8 cellular contexts compared by ENCODE assay signal in genomic region chr22:44497218-44497903, GRCh38. TPM values are rescaled to one million over a fixed set of nuclear protein-coding genes. Genes with fewer than 3 reads are reported as not detected.
DNase-seq lines count a peak whose midpoint lies in the region; ATAC-seq and TF ChIP-seq lines count a peak whose summit lies in the region.

No MANE protein-coding gene starts in this region.

- POLR2A ChIA-PET in activated CD8-positive, alpha-beta T cell treated with anti-CD3 and anti-CD28 coated beads, Interleukin-2, amount 10 ng/mL, durations not matched to agents 7 days and 5 days (lab: Charles Lee): interaction anchor here (1.2 kb wide), 1 partner anchor 10 kb away, joined by 3 read pairs; no protein-coding TSS in a partner anchor

- CTCF ChIA-PET in activated CD8-positive, alpha-beta T cell treated with anti-CD3 and anti-CD28 coated beads, Interleukin-2, amount 10 ng/mL, durations not matched to agents 7 days and 5 days (lab: Charles Lee): no interaction called here

- peak overlapping the region; percentile 70 for H3K27ac Mint-ChIP-seq in activated CD8-positive, alpha-beta T cell treated with anti-CD3 and anti-CD28 coated beads, Interleukin-2, amount 10 ng/mL, durations not matched to agents 7 days and 5 days
- H3K27ac Mint-ChIP-seq in progenitor cell of endocrine pancreas: peak overlapping the region; percentile 97

- no peak for TF ChIP-seq CTCF in progenitor cell of endocrine pancreas (IDR thresholded peaks at IDR 0.05; ENCODE audit: unreplicated experiment)

- H3K9me3 Mint-ChIP-seq in activated CD8-positive, alpha-beta T cell treated with anti-CD3 and anti-CD28 coated beads, Interleukin-2, amount 10 ng/mL, durations not matched to agents 7 days and 5 days (ENCODE audit: insufficient read depth): peaks cover 7% of the 10 kb centered on the region
- H3K9me3 Mint-ChIP-seq in progenitor cell of endocrine pancreas (ENCODE audit: low read depth): peaks cover 6% of the 10 kb centered on the region

- peaks cover 18% of the 10 kb centered on the region for H3K4me1 Mint-ChIP-seq in activated CD8-positive, alpha-beta T cell treated with anti-CD3 and anti-CD28 coated beads, Interleukin-2, amount 10 ng/mL, durations not matched to agents 7 days and 5 days (ENCODE audit: low read depth)
- H3K4me1 Mint-ChIP-seq in progenitor cell of endocrine pancreas (ENCODE audit: low read depth): peaks cover 11% of the 10 kb centered on the region

- H3K27me3 Mint-ChIP-seq in activated CD8-positive, alpha-beta T cell treated with anti-CD3 and anti-CD28 coated beads, Interleukin-2, amount 10 ng/mL, durations not matched to agents 7 days and 5 days (ENCODE audit: low read depth): no peaks in the 10 kb centered on the region
- peaks cover 4% of the 10 kb centered on the region for H3K27me3 Mint-ChIP-seq in progenitor cell of endocrine pancreas

- no peak for ATAC-seq in activated CD8-positive, alpha-beta T cell treated with anti-CD3 and anti-CD28 coated beads, Interleukin-2, amount 10 ng/mL, durations not matched to agents 7 days and 5 days
- ATAC-seq in HG02870 (IDR thresholded peaks at IDR 0.05; ENCODE audit: unreplicated experiment) (no peak), HG02623 (IDR thresholded peaks at IDR 0.05; ENCODE audit: unreplicated experiment) (no peak)

- peak overlapping the region; percentile 64 for H3K4me3 Mint-ChIP-seq in activated CD8-positive, alpha-beta T cell treated with anti-CD3 and anti-CD28 coated beads, Interleukin-2, amount 10 ng/mL, durations not matched to agents 7 days and 5 days
- H3K4me3 Mint-ChIP-seq in progenitor cell of endocrine pancreas (ENCODE audit: low read depth): peak overlapping the region; percentile 79

- peak; percentile 61 for DNase-seq in activated CD8-positive, alpha-beta memory T cell treated with anti-CD3 and anti-CD28 coated beads, Interleukin-2, amount 50 U/mL, for 48 hours
- DNase-seq in activated CD8-positive, alpha-beta memory T cell treated with anti-CD3 and anti-CD28 coated beads, Interleukin-2, amount 50 U/mL, for 4 hours: no peak
- no peak for DNase-seq in activated CD8-positive, alpha-beta T cell treated with anti-CD3 and anti-CD28 coated beads, Interleukin-2, amount 10 ng/mL, durations not matched to agents 7 days and 5 days
- DNase-seq in germinal center (ENCODE audit: low spot score): peak; percentile 9
- DNase-seq in progenitor cell of endocrine pancreas (ENCODE audit: low spot score, unreplicated experiment): no peak
- no peak for DNase-seq in cortex of kidney (lab: John Stamatoyannopoulos, UW)

- H3K36me3 Mint-ChIP-seq in activated CD8-positive, alpha-beta T cell treated with anti-CD3 and anti-CD28 coated beads, Interleukin-2, amount 10 ng/mL, durations not matched to agents 7 days and 5 days (ENCODE audit: low read depth): peaks cover 9% of the 10 kb centered on the region
- H3K36me3 Mint-ChIP-seq in progenitor cell of endocrine pancreas (ENCODE audit: insufficient read depth): peaks cover 20% of the 10 kb centered on the region

RNA-seq across cellular contexts. Expression of gene RTL6, which starts 0.7 kb away (rescaled TPM):
- 1 to 10 TPM; 6.8 to 7.3 TPM for total RNA-seq in activated CD8-positive, alpha-beta T cell treated with anti-CD3 and anti-CD28 coated beads, Interleukin-2, amount 10 ng/mL, durations not matched to agents 7 days and 5 days
- total RNA-seq in progenitor cell of endocrine pancreas: 48.8 and 50.4 TPM in 2 replicates

Comparison
In these comparisons a context has a peak if more than half of its experiments do, and no peak if none do; other contexts are left out.
1. DNase-seq: peak in activated CD8-positive, alpha-beta memory T cell treated with anti-CD3 and anti-CD28 coated beads, Interleukin-2, amount 50 U/mL, for 48 hours (single experiment) and germinal center (single experiment); none in activated CD8-positive, alpha-beta memory T cell treated with anti-CD3 and anti-CD28 coated beads, Interleukin-2, amount 50 U/mL, for 4 hours (single experiment), activated CD8-positive, alpha-beta T cell treated with anti-CD3 and anti-CD28 coated beads, Interleukin-2, amount 10 ng/mL, durations not matched to agents 7 days and 5 days (single experiment), progenitor cell of endocrine pancreas (single experiment) and cortex of kidney (single experiment).